22 cellular contexts compared by ENCODE assay signal in the genomic region with DNA sequence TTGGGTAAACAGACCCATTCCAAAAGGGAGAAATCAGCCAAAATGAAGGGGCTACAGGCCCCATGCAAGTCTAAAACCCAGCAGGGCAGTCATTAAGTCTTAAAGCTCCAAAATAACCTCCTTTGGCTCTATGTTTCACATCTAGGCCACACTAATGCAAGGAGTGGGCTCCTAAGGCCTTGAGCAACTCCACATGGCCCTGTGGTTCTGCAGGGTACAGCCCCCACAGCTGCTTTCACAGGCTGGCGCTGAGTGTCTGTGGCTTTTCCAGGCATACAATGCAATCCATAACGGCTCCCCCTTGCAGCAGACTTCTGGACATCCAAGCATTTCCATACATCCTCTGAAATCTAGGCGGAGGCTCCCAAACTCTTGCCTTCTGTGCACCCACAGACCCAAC. TPM values are rescaled to one million over a fixed set of nuclear protein-coding genes. Genes with fewer than 3 reads are reported as not detected.
DNase-seq lines count a peak whose midpoint lies in the region; ATAC-seq and TF ChIP-seq lines count a peak whose summit lies in the region.
"Had no signal": no experiment of that assay in that cellular context is flagged by ENCODE, and none has a peak within 500 bp of the region (broad histone marks: within the 10 kb centered on the region; RNA-seq: fewer than 3 reads in every experiment).

No MANE protein-coding gene starts in this region.

- peak; percentile 11 for DNase-seq in AG10803 (ENCODE audit: low read depth)
- DNase-seq in CD4-positive, alpha-beta memory T cell, result no peak
- no peak for DNase-seq in activated B cell treated with CpG ODN at 0.5 μM for 24 hours
- DNase-seq in memory B cell (ENCODE audit: low spot score in 2 of 2), result no peak
- DNase-seq in COLO668 (lab: John Stamatoyannopoulos, UW; ENCODE audit: unreplicated experiment), result no peak
- no peak for DNase-seq in activated CD8-positive, alpha-beta memory T cell treated with anti-CD3 and anti-CD28 coated beads, Interleukin-2, amount 50 U/mL, for 4 hours
- DNase-seq in foreskin fibroblast, result no peak
- DNase-seq in gastrocnemius medialis, result no peak
- DNase-seq: activated effector memory CD4-positive, alpha-beta T cell treated with Interleukin-2 at 50 U/mL for 16 hours; DND-41; GM23248; MM.1S; NCI-H2029 treated with DMSO at 0.1 percent for 48 hours; NCI-H446; ovary; stimulated activated CD4-positive, alpha-beta T cell treated with anti-CD3 and anti-CD28 coated beads, Interleukin-15, amount 100 ng/mL, for 24 hours had no signal

- H3K36me3 Mint-ChIP-seq in CD4-positive, alpha-beta memory T cell, result peaks cover 43 to 51% of the 10 kb centered on the region in 2 donors
- H3K36me3 Mint-ChIP-seq in activated B cell treated with CpG ODN at 0.5 μM for 24 hours (ENCODE audit: low read depth), result peaks cover 62% of the 10 kb centered on the region
- H3K36me3 Mint-ChIP-seq in memory B cell, result peaks cover 34% of the 10 kb centered on the region

- H3K4me3 ChIP-seq in AG10803 (ENCODE audit: low read length) (no peak overlapping the region), foreskin fibroblast (ENCODE audit: low read depth in 1 of 2, low read length in 2 of 2) (no peak overlapping the region), gastrocnemius medialis (no peak overlapping the region)
- no peak overlapping the region for H3K4me3 ChIP-seq in CD4-positive, alpha-beta memory T cell (ENCODE audit: low read length in 2 of 2)
- H3K4me3 ChIP-seq: gastroesophageal sphincter, GM23248, ovary, right atrium auricular region, SJSA1, thoracic aorta had no signal

- POLR2A ChIA-PET in CD4-positive, alpha-beta memory T cell (lab: Charles Lee; ENCODE audit: partially characterized antibody), result interaction anchor here (1.2 to 5.1 kb wide), 4 partner anchors 9 to 57 kb away, joined by 5 to 58 read pairs (median 8); a partner anchor contains a TSS
- POLR2A ChIA-PET in activated B cell treated with CpG ODN at 0.5 μM for 24 hours (lab: Charles Lee), result interaction anchor here (2.2 to 13.1 kb wide), 3 partner anchors 9 to 55 kb away, joined by 16 to 311 read pairs (median 143); a partner anchor contains a TSS

- H3K9me3 ChIP-seq in CD4-positive, alpha-beta memory T cell (ENCODE audit: control insufficient read depth in 1 of 2, low read length in 2 of 2), result no peaks in the 10 kb centered on the region
- peaks cover 0 to 2% (median 0%) of the 10 kb centered on the region in 3 donors for H3K9me3 ChIP-seq in gastrocnemius medialis
- H3K9me3 ChIP-seq: ovary had no signal

- H3K27me3 ChIP-seq in CD4-positive, alpha-beta memory T cell (ENCODE audit: insufficient read depth, low read length), result no peaks in the 10 kb centered on the region
- no peaks in the 10 kb centered on the region for H3K27me3 ChIP-seq in gastrocnemius medialis
- H3K27me3 ChIP-seq: gastroesophageal sphincter, ovary, right atrium auricular region, SJSA1 had no signal

- peaks cover 0 to 23% (median 9%) of the 10 kb centered on the region in 8 donors for H3K9me3 Mint-ChIP-seq in CD4-positive, alpha-beta memory T cell
- H3K9me3 Mint-ChIP-seq in activated B cell treated with CpG ODN at 0.5 μM for 24 hours, result peaks cover 8% of the 10 kb centered on the region
- peaks cover 9% of the 10 kb centered on the region for H3K9me3 Mint-ChIP-seq in memory B cell

- H3K4me3 Mint-ChIP-seq in CD4-positive, alpha-beta memory T cell, result peak overlapping the region in 4 of 8 donors; percentile 21 to 60 (median 42)
- H3K4me3 Mint-ChIP-seq in activated B cell treated with CpG ODN at 0.5 μM for 24 hours (no peak overlapping the region), memory B cell (no peak overlapping the region)

- H3K4me1 Mint-ChIP-seq in CD4-positive, alpha-beta memory T cell, result peaks cover 53 to 86% (median 69%) of the 10 kb centered on the region in 4 donors
- H3K4me1 Mint-ChIP-seq in activated B cell treated with CpG ODN at 0.5 μM for 24 hours, result peaks cover 93% of the 10 kb centered on the region
- peaks cover 61% of the 10 kb centered on the region for H3K4me1 Mint-ChIP-seq in memory B cell

- peak overlapping the region in 6 of 7 donors; percentile 20 to 88 (median 70) for H3K27ac Mint-ChIP-seq in CD4-positive, alpha-beta memory T cell
- H3K27ac Mint-ChIP-seq in activated B cell treated with CpG ODN at 0.5 μM for 24 hours (peak overlapping the region; percentile 42), memory B cell (peak overlapping the region; percentile 90)

- H3K27me3 Mint-ChIP-seq in CD4-positive, alpha-beta memory T cell, result no peaks in the 10 kb centered on the region
- H3K27me3 Mint-ChIP-seq in activated B cell treated with CpG ODN at 0.5 μM for 24 hours, result no peaks in the 10 kb centered on the region
- no peaks in the 10 kb centered on the region for H3K27me3 Mint-ChIP-seq in memory B cell

- TF ChIP-seq CTCF in AG10803 (conservative IDR thresholded peaks at IDR 0.05; ENCODE audit: low read length) (no peak), activated B cell treated with CpG ODN at 0.5 μM for 24 hours (IDR thresholded peaks at IDR 0.05) (no peak), foreskin fibroblast (IDR thresholded peaks at IDR 0.05; ENCODE audit: low read depth, low read length) (no peak), gastrocnemius medialis (IDR thresholded peaks at IDR 0.05 in 4 of 5, conservative IDR thresholded peaks at IDR 0.05 in 1 of 5) (no peak)

- in situ Hi-C loops in gastrocnemius medialis (cut with MboI; ENCODE audit: low sequenced_read_pairs in 4 of 4), result no loop called here

- no peak for TF ChIP-seq POLR2A in gastrocnemius medialis (IDR thresholded peaks at IDR 0.05)

- H3K36me3 ChIP-seq in CD4-positive, alpha-beta memory T cell (ENCODE audit: insufficient read depth, low read length), result no peaks in the 10 kb centered on the region
- no peaks in the 10 kb centered on the region for H3K36me3 ChIP-seq in gastrocnemius medialis
- H3K36me3 ChIP-seq: gastroesophageal sphincter, ovary, right atrium auricular region, thoracic aorta had no signal

- CTCF ChIA-PET in CD4-positive, alpha-beta memory T cell (lab: Charles Lee; ENCODE audit: partially characterized antibody), result interaction anchor here (2.8 kb wide), 1 partner anchor 26 kb away, joined by 12 read pairs; no protein-coding TSS in a partner anchor
- CTCF ChIA-PET in activated B cell treated with CpG ODN at 0.5 μM for 24 hours (lab: Charles Lee), result no interaction called here

- H3K27ac ChIP-seq in CD4-positive, alpha-beta memory T cell (ENCODE audit: low read depth, low read length), result no peak overlapping the region
- H3K27ac ChIP-seq in gastrocnemius medialis, result no peak overlapping the region
- H3K27ac ChIP-seq: gastroesophageal sphincter, GM23248, ovary, right atrium auricular region, SJSA1, thoracic aorta had no signal

- peaks cover 71% of the 10 kb centered on the region for H3K4me1 ChIP-seq in CD4-positive, alpha-beta memory T cell (ENCODE audit: insufficient read depth, low read length)
- H3K4me1 ChIP-seq in gastrocnemius medialis, result peaks cover 0 to 7% of the 10 kb centered on the region in 2 donors

- intact Hi-C loops in CD4-positive, alpha-beta memory T cell (cut with micrococcal nuclease), result loop anchor here (10.0 kb wide), 1 partner anchor 1004 kb away; no protein-coding TSS in a partner anchor
- intact Hi-C loops in activated B cell treated with CpG ODN at 0.5 μM for 24 hours (cut with micrococcal nuclease), result no loop called here
- intact Hi-C loops in gastrocnemius medialis (cut with DNase I; ENCODE audit: low total_unique reads), result no loop called here

- ATAC-seq in activated B cell treated with CpG ODN at 0.5 μM for 24 hours (ENCODE audit: low read depth) (no peak), memory B cell (ENCODE audit: low read depth) (no peak), gastrocnemius medialis (no peak)
- ATAC-seq: activated CD4-positive, CD25-positive, alpha-beta regulatory T cell treated with anti-CD3 and anti-CD28 coated beads, Interleukin-2, amount 50 U/mL, for 24 hours; gastroesophageal sphincter; Panc1 had no signal

RNA-seq across cellular contexts. Expression of a gene that starts 9.0 kb away (rescaled TPM):
- 100 to 1,000 TPM; 103 to 105 TPM for total RNA-seq in CD4-positive, alpha-beta memory T cell
- 10 to 100 TPM; 81.3 to 90.4 TPM for polyA plus RNA-seq in CD4-positive, alpha-beta memory T cell
- total RNA-seq in activated B cell treated with CpG ODN at 0.5 μM for 24 hours (106 and 111 TPM in 2 replicates), gastrocnemius medialis (1 to 10 TPM; 2.8 to 6.5 (median 4.1) TPM)

RNA-seq across cellular contexts. Expression of a gene that starts 58.3 kb away (rescaled TPM):
- 100 to 1,000 TPM; 173 to 183 TPM for total RNA-seq in CD4-positive, alpha-beta memory T cell
- polyA plus RNA-seq in CD4-positive, alpha-beta memory T cell, result 10 to 100 TPM; 13.2 to 28.5 TPM
- 159 and 175 TPM in 2 replicates for total RNA-seq in activated B cell treated with CpG ODN at 0.5 μM for 24 hours
- 10 to 100 TPM; 10.6 to 31.9 (median 13.1) TPM for total RNA-seq in gastrocnemius medialis

Comparison
In these comparisons a context has a peak if more than half of its experiments do, and no peak if none do; other contexts are left out.
1. RNA of a gene that starts 9.0 kb away (total RNA-seq): 106 to 111 TPM in activated B cell treated with CpG ODN at 0.5 μM for 24 hours and 103 to 105 TPM in CD4-positive, alpha-beta memory T cell; 2.8 to 6.5 TPM in gastrocnemius medialis; every median in the first group is over 10 times any median in the second.
2. Peak in every context shown above with its lines, with median percentiles within 50 percentile points of each other: H3K27ac Mint-ChIP-seq.